Comparison of ENCODE assay signal across 26 cellular contexts in the genomic region with DNA sequence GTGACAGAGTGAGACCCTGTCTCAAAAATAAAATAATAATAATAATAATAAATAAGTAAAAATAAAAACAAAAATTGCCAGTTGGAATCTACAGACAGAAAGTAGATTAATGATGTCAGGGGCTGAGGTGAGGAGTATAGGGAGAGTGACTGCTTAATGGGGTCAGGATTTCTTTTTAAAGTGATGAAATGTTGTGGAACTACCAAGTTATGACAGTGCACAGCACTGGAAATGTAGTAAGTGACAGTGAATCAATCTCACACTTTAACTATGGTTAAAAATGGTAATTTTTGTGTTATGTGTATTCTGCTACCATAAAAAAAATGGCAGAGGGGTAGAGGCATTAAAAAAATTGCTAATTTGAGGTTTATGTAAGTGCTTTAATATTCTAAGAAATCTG.
"Had no signal": no experiment of that assay in that cellular context is flagged by ENCODE, and none has a peak within 500 bp of the region (broad histone marks: within the 10 kb centered on the region; RNA-seq: fewer than 3 reads in every experiment).

No MANE protein-coding gene starts in this region.

- DNase-seq: activated CD4-positive, alpha-beta memory T cell treated with anti-CD3 and anti-CD28 coated beads, Interleukin-2, amount 10 ng/mL, durations not matched to agents 7 days and 5 days; activated CD4-positive, alpha-beta T cell treated with anti-CD3 and anti-CD28 coated beads for 1 hour; activated CD4-positive, alpha-beta T cell treated with anti-CD3 and anti-CD28 coated beads for 4 hours; activated CD4-positive, alpha-beta T cell treated with anti-CD3 and anti-CD28 coated beads, Interleukin-2, amount 10 ng/mL, durations not matched to agents 7 days and 5 days; activated CD4-positive, alpha-beta T cell treated with anti-CD3 and anti-CD28 coated beads, Interleukin-2, amount 50 U/mL, for 4 hours; activated effector memory CD4-positive, alpha-beta T cell treated with Interleukin-2 at 50 U/mL for 16 hours; activated gamma-delta T cell treated with Interleukin-2 at 50 U/mL for 16 hours; activated naive CD4-positive, alpha-beta T cell treated with anti-CD3 and anti-CD28 coated beads, Interleukin-2, amount 50 U/mL, for 16 hours; activated naive CD4-positive, alpha-beta T cell treated with Interleukin-2 at 50 U/mL for 16 hours; activated T-cell treated with anti-CD3 and anti-CD28 coated beads, Interleukin-2, amount 50 U/mL, for 4 hours; amniotic stem cell; anterior cingulate cortex; brain microvascular endothelial cell; dorsolateral prefrontal cortex; effector memory CD4-positive, alpha-beta T cell; endodermal cell; erythroblast; esophagus squamous epithelium; foreskin melanocyte; T-helper 2 cell had no signal

- ATAC-seq: activated T-cell treated with anti-CD3 and anti-CD28 coated beads, Interleukin-2, amount 50 U/mL, for 4 hours; activated T-helper 17 cell treated with anti-CD3 and anti-CD28 coated beads, Interleukin-2, amount 50 U/mL, for 72 hours; gastroesophageal sphincter had no signal

- H3K27ac ChIP-seq: brain microvascular endothelial cell, coronary artery, dorsolateral prefrontal cortex, esophagus squamous epithelium, gastroesophageal sphincter had no signal

- H3K27me3 Mint-ChIP-seq: activated CD4-positive, alpha-beta memory T cell treated with anti-CD3 and anti-CD28 coated beads, Interleukin-2, amount 10 ng/mL, durations not matched to agents 7 days and 5 days; activated CD4-positive, alpha-beta T cell treated with anti-CD3 and anti-CD28 coated beads, Interleukin-2, amount 10 ng/mL, durations not matched to agents 7 days and 5 days; activated naive CD8-positive, alpha-beta T cell; activated T-helper 17 cell treated with anti-CD3 and anti-CD28 coated beads, Interleukin-2, amount 50 U/mL, for 72 hours; central memory CD8-positive, alpha-beta T cell; dendritic cell treated with granulocyte-macrophage colony-stimulating factor and Interleukin-4, amounts not matched to agents 40 ng/mL and 50 ng/mL, for 4 days had no signal

- H3K27ac Mint-ChIP-seq: activated CD4-positive, alpha-beta memory T cell treated with anti-CD3 and anti-CD28 coated beads, Interleukin-2, amount 10 ng/mL, durations not matched to agents 7 days and 5 days; activated CD4-positive, alpha-beta T cell treated with anti-CD3 and anti-CD28 coated beads, Interleukin-2, amount 10 ng/mL, durations not matched to agents 7 days and 5 days; activated naive CD8-positive, alpha-beta T cell; activated T-helper 17 cell treated with anti-CD3 and anti-CD28 coated beads, Interleukin-2, amount 50 U/mL, for 72 hours; dendritic cell treated with granulocyte-macrophage colony-stimulating factor and Interleukin-4, amounts not matched to agents 40 ng/mL and 50 ng/mL, for 4 days; endodermal cell had no signal

- H3K9me3 Mint-ChIP-seq: activated CD4-positive, alpha-beta memory T cell treated with anti-CD3 and anti-CD28 coated beads, Interleukin-2, amount 10 ng/mL, durations not matched to agents 7 days and 5 days; activated CD4-positive, alpha-beta T cell treated with anti-CD3 and anti-CD28 coated beads, Interleukin-2, amount 10 ng/mL, durations not matched to agents 7 days and 5 days; activated T-cell treated with anti-CD3 and anti-CD28 coated beads, Interleukin-2, amount 50 U/mL, for 4 hours; activated T-helper 17 cell treated with anti-CD3 and anti-CD28 coated beads, Interleukin-2, amount 50 U/mL, for 72 hours; central memory CD8-positive, alpha-beta T cell; dendritic cell treated with granulocyte-macrophage colony-stimulating factor and Interleukin-4, amounts not matched to agents 40 ng/mL and 50 ng/mL, for 4 days had no signal

- H3K4me3 ChIP-seq: coronary artery, dorsolateral prefrontal cortex, esophagus squamous epithelium, gastroesophageal sphincter had no signal

- H3K4me3 Mint-ChIP-seq: activated CD4-positive, alpha-beta memory T cell treated with anti-CD3 and anti-CD28 coated beads, Interleukin-2, amount 10 ng/mL, durations not matched to agents 7 days and 5 days; activated CD4-positive, alpha-beta T cell treated with anti-CD3 and anti-CD28 coated beads, Interleukin-2, amount 10 ng/mL, durations not matched to agents 7 days and 5 days; activated naive CD8-positive, alpha-beta T cell; activated T-cell treated with anti-CD3 and anti-CD28 coated beads, Interleukin-2, amount 50 U/mL, for 4 hours; activated T-helper 17 cell treated with anti-CD3 and anti-CD28 coated beads, Interleukin-2, amount 50 U/mL, for 72 hours; central memory CD8-positive, alpha-beta T cell; dendritic cell treated with granulocyte-macrophage colony-stimulating factor and Interleukin-4, amounts not matched to agents 40 ng/mL and 50 ng/mL, for 4 days; endodermal cell had no signal

- H3K4me1 Mint-ChIP-seq: activated CD4-positive, alpha-beta memory T cell treated with anti-CD3 and anti-CD28 coated beads, Interleukin-2, amount 10 ng/mL, durations not matched to agents 7 days and 5 days; activated CD4-positive, alpha-beta T cell treated with anti-CD3 and anti-CD28 coated beads, Interleukin-2, amount 10 ng/mL, durations not matched to agents 7 days and 5 days; activated T-helper 17 cell treated with anti-CD3 and anti-CD28 coated beads, Interleukin-2, amount 50 U/mL, for 72 hours; central memory CD8-positive, alpha-beta T cell had no signal

- H3K4me1 ChIP-seq: esophagus squamous epithelium, gastroesophageal sphincter had no signal

- H3K27me3 ChIP-seq: brain microvascular endothelial cell, dorsolateral prefrontal cortex, esophagus squamous epithelium, gastroesophageal sphincter had no signal
